Comparison of ENCODE assay signal across 9 cellular contexts in the genomic region with DNA sequence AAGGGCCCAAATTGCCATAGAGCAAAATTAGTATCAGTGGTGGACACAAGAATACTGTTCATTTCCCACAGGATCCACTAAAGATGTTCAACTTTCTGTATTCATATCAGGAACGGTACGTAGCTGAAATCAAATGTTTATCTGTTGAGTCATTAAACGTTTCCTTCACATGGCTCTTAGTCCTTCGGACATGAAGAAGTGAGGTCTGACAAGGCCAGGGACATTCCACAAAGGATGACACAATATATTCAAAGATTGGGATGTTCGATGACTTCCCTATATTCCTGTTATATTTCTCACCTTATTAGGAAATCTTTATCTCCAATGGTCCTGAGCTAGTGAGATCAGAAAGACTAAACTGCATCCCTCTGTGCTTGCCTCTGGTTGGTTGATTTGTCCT.
DNase-seq lines count a peak whose midpoint lies in the region; ATAC-seq, FAIRE-seq and TF ChIP-seq lines count a peak whose summit lies in the region.
"Had no signal": no experiment of that assay in that cellular context is flagged by ENCODE, and none has a peak within 500 bp of the region (broad histone marks: within the 10 kb centered on the region; RNA-seq: fewer than 3 reads in every experiment).

No MANE protein-coding gene starts in this region.

- POLR2A ChIA-PET in A549 (lab: Yijun Ruan, JAX), result no interaction called here

- H3K4me2 ChIP-seq in A549, result 0 out of 3 replicates have a peak overlapping the region, but pooled peaks have one; percentile 14
- no peak overlapping the region for H3K4me2 ChIP-seq in hepatocyte

- no peaks in the 10 kb centered on the region for H3K27me3 ChIP-seq in adipocyte (replicated peaks; ENCODE audit: control insufficient read depth, insufficient read depth, low read length)
- H3K27me3 ChIP-seq in hepatocyte, result no peaks in the 10 kb centered on the region
- H3K27me3 ChIP-seq in SJCRH30, result no peaks in the 10 kb centered on the region

- peaks cover 14% of the 10 kb centered on the region; the same call in 1 of the 3 replicates for H3K4me1 ChIP-seq in A549
- peaks cover 42% of the 10 kb centered on the region for H3K4me1 ChIP-seq in adipocyte (ENCODE audit: control insufficient read depth, insufficient read depth, low read length)
- H3K4me1 ChIP-seq in hepatocyte (ENCODE audit: insufficient read depth), result peaks cover 4% of the 10 kb centered on the region
- no peaks in the 10 kb centered on the region for H3K4me1 ChIP-seq in SJCRH30

- CTCF ChIA-PET in A549 (lab: Yijun Ruan, JAX), result interaction anchor here (1.0 to 1.2 kb wide), 2 partner anchors 168 to 174 kb away, joined by 3 to 4 read pairs; no protein-coding TSS in a partner anchor

- TF ChIP-seq RAD21 in A549 (conservative IDR thresholded peaks at IDR 0.05 in 1 of 2, IDR thresholded peaks at IDR 0.05 in 1 of 2), result no peak

- TF ChIP-seq POLR2A in A549 (IDR thresholded peaks at IDR 0.05; ENCODE audit: low read length) (no peak), H54 (IDR thresholded peaks at IDR 0.05; ENCODE audit: low read depth, low read length) (no peak)

- H3K9me2 ChIP-seq in hepatocyte (replicated peaks; ENCODE audit: insufficient read depth), result no peaks in the 10 kb centered on the region

- ATAC-seq in A549, result peak; percentile 39 to 42; a peak in 2 of 6 replicates
- ATAC-seq in GM21526 (IDR thresholded peaks at IDR 0.05; ENCODE audit: low FRiP score, unreplicated experiment), result no peak

- 18% methylated on average over 5 of the region's 5 CpGs for WGBS in A549 (ENCODE audit: missing lambda C conversion rate)
- WGBS in hepatocyte (ENCODE audit: low lambda C conversion rate, missing lambda C conversion rate), result 56% methylated on average over 5 of the region's 5 CpGs

- H3K4me3 ChIP-seq in A549 (no peak overlapping the region), adipocyte (ENCODE audit: low read length) (no peak overlapping the region), hepatocyte (no peak overlapping the region), SJCRH30 (no peak overlapping the region)

- H3K9me3 ChIP-seq in A549 (no peaks in the 10 kb centered on the region), adipocyte (ENCODE audit: control insufficient read depth, low read length) (no peaks in the 10 kb centered on the region), hepatocyte (ENCODE audit: low read depth) (no peaks in the 10 kb centered on the region), SJCRH30 (replicated peaks) (no peaks in the 10 kb centered on the region)

- no peak overlapping the region for H2AFZ ChIP-seq in hepatocyte

- no peaks in the 10 kb centered on the region for H4K20me1 ChIP-seq in hepatocyte (ENCODE audit: insufficient read depth, poor library complexity, severe bottlenecking)

- no peaks in the 10 kb centered on the region for H3K79me2 ChIP-seq in hepatocyte

- TF ChIP-seq CTCF in A549 (IDR thresholded peaks at IDR 0.05) (no peak), hepatocyte (IDR thresholded peaks at IDR 0.05; ENCODE audit: poor library complexity) (no peak)

- H3K27ac ChIP-seq in A549 (peak overlapping the region in 1 of 2 experiments; percentile 26; a peak in 1 of 6 replicates), hepatocyte (peak overlapping the region; percentile 3), SJCRH30 (no peak overlapping the region)

- TF ChIP-seq EP300 in A549 (IDR thresholded peaks at IDR 0.05), result no peak

- DNase-seq in A549 (ENCODE audit: low read depth in 1 of 2, low spot score in 1 of 2) (peak; percentile 13 to 36), H54 (ENCODE audit: insufficient read length, low spot score) (no peak), adipocyte (ENCODE audit: low read depth) (peak; percentile 77), hepatocyte (ENCODE audit: low spot score) (no peak), NCI-H2081 (lab: John Stamatoyannopoulos, UW) (no peak), SJCRH30 (no peak), ureter (ENCODE audit: low spot score) (no peak)
- DNase-seq: SIG-M5 had no signal

- H3K9ac ChIP-seq in adipocyte (ENCODE audit: low read length), result peak overlapping the region; percentile 49

- H3K36me3 ChIP-seq in adipocyte (ENCODE audit: control insufficient read depth, insufficient read depth, low read length, severe bottlenecking) (peaks cover 57% of the 10 kb centered on the region), hepatocyte (replicated peaks; ENCODE audit: insufficient read depth, low read depth) (no peaks in the 10 kb centered on the region), SJCRH30 (peaks cover 16% of the 10 kb centered on the region)

- FAIRE-seq in A549 (lab: Jason Lieb, UNC) (no peak), H54 (lab: Jason Lieb, UNC) (peak; percentile 71)

TF ChIP-seq in A549, 52 proteins besides CTCF, POLR2A, EP300 and RAD21:
- TF ChIP-seq TP53 (CRISPR knock-in tag; IDR thresholded peaks at IDR 0.05) (no peak), MAZ (IDR thresholded peaks at IDR 0.05; ENCODE audit: borderline replicate concordance, low read depth, low read length) (no peak), HDAC2 (IDR thresholded peaks at IDR 0.05) (no peak), NPAS2 (CRISPR knock-in tag; IDR thresholded peaks at IDR 0.05; ENCODE audit: borderline replicate concordance) (no peak), HOXA7 (CRISPR knock-in tag; IDR thresholded peaks at IDR 0.05) (no peak), CHD4 (IDR thresholded peaks at IDR 0.05; ENCODE audit: borderline replicate concordance) (no peak), POLR2AphosphoS2 (conservative IDR thresholded peaks at IDR 0.05; ENCODE audit: low read length) (no peak), HES2 (IDR thresholded peaks at IDR 0.05) (no peak), FOXS1 (CRISPR knock-in tag; IDR thresholded peaks at IDR 0.05) (no peak), FOSL2 (IDR thresholded peaks at IDR 0.05) (no peak), FOSL2 (CRISPR knock-in tag; IDR thresholded peaks at IDR 0.05) (peak; percentile 33), SREBF2 (IDR thresholded peaks at IDR 0.05) (no peak), HOXB5 (CRISPR knock-in tag; IDR thresholded peaks at IDR 0.05) (no peak), NR3C1 (IDR thresholded peaks at IDR 0.05) (no peak)
- TF ChIP-seq, protein P1, sequence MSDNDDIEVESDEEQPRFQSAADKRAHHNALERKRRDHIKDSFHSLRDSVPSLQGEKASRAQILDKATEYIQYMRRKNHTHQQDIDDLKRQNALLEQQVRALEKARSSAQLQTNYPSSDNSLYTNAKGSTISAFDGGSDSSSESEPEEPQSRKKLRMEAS (IDR thresholded peaks at IDR 0.05), result 0 out of 2 replicates have a peak, but pooled peaks have one; percentile 16
- TF ChIP-seq, protein P2, sequence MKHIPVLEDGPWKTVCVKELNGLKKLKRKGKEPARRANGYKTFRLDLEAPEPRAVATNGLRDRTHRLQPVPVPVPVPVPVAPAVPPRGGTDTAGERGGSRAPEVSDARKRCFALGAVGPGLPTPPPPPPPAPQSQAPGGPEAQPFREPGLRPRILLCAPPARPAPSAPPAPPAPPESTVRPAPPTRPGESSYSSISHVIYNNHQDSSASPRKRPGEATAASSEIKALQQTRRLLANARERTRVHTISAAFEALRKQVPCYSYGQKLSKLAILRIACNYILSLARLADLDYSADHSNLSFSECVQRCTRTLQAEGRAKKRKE (CRISPR knock-in tag; IDR thresholded peaks at IDR 0.05; ENCODE audit: low read depth), result no peak

Comparison
In these comparisons a context has a peak if more than half of its experiments do, and no peak if none do; other contexts are left out.
1. DNase-seq: peak in A549 (2 of 2) and adipocyte (single experiment); none in H54 (single experiment), hepatocyte (single experiment), NCI-H2081 (0 of 2), SJCRH30 (0 of 2) and ureter (single experiment).